ENCODE assay signal across 26 cellular contexts in the genomic region with DNA sequence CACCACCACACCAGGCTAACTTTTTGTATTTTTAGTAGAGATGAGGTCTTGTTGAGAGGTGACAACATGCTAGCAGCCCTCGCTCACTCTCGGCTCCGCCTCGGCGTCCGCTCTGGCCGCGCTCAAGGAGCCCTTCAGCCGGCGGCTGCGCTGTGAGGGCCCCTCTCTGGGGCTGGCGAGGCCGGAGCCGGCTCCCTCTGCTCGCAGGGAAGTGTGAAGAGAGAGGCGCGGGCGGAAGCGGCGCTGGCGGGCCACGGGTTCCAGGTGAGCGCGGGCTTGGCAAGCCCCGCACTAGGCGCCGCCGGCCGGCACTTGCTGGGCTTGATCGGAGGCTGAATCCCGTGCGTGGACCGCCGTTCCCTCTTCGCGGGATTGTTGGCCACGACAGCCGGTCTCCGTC.
"Had no signal": no experiment of that assay in that cellular context is flagged by ENCODE, and none has a peak within 500 bp of the region (broad histone marks: within the 10 kb centered on the region; RNA-seq: fewer than 3 reads in every experiment).

No MANE protein-coding gene starts in this region.

- H3K4me3 ChIP-seq: esophagus squamous epithelium, lung, neural progenitor cell, skin epidermis, upper lobe of left lung had no signal

- H3K9me3 ChIP-seq: esophagus squamous epithelium, upper lobe of left lung had no signal

- ATAC-seq: left colon; natural killer cell; sciatic nerve; stimulated activated effector memory CD8-positive, alpha-beta T cell treated with anti-CD3 and anti-CD28 coated beads, Interleukin-12 subunit alpha, Interleukin-12 subunit beta, amount 100 ng/mL, for 72 hours had no signal

- H3K9ac ChIP-seq: neural progenitor cell had no signal

- H3K4me2 ChIP-seq: neural progenitor cell had no signal

- DNase-seq: activated CD4-positive, alpha-beta memory T cell treated with anti-CD3 and anti-CD28 coated beads for 36 hours; activated CD4-positive, alpha-beta T cell treated with anti-CD3 and anti-CD28 coated beads, Interleukin-2, amount 10 ng/mL, durations not matched to agents 24 days and 14 days; activated CD4-positive, CD25-positive, alpha-beta regulatory T cell treated with anti-CD3 and anti-CD28 coated beads, Interleukin-2, amount 50 U/mL, for 72 hours; activated CD8-positive, alpha-beta memory T cell treated with anti-CD3 and anti-CD28 coated beads, Interleukin-2, amount 50 U/mL, for 4 hours; activated effector memory CD4-positive, alpha-beta T cell treated with anti-CD3 and anti-CD28 coated beads, Interleukin-2, amount 50 U/mL, for 16 hours; activated naive CD4-positive, alpha-beta T cell treated with anti-CD3 and anti-CD28 coated beads for 36 hours; activated naive CD8-positive, alpha-beta T cell treated with anti-CD3 and anti-CD28 coated beads, Interleukin-2, amount 10 ng/mL, durations not matched to agents 7 days and 5 days; activated T-cell treated with anti-CD3 and anti-CD28 coated beads, Interleukin-2, amount 50 U/mL, for 1 hour; amniotic stem cell; brain microvascular endothelial cell; central memory CD4-positive, alpha-beta T cell; esophagus squamous epithelium; foreskin melanocyte; left colon; mesendoderm; natural killer cell; stimulated activated CD4-positive, alpha-beta T cell treated with anti-CD3 and anti-CD28 coated beads, Interleukin-12 subunit alpha, Interleukin-12 subunit beta, amount 100 ng/mL, for 4 hours; stimulated activated CD4-positive, alpha-beta T cell treated with anti-CD3 and anti-CD28 coated beads, Interleukin-4, amount 100 ng/mL, for 24 hours; T-helper 1 cell; WERI-Rb-1 had no signal

- H3K27me3 ChIP-seq: brain microvascular endothelial cell, esophagus squamous epithelium, neural progenitor cell, upper lobe of left lung had no signal

- H2AFZ ChIP-seq: neural progenitor cell had no signal

- H3K4me1 ChIP-seq: neural progenitor cell had no signal

- H3K27ac ChIP-seq: brain microvascular endothelial cell, esophagus squamous epithelium, neural progenitor cell, skin epidermis, upper lobe of left lung, WERI-Rb-1 had no signal

- H3K36me3 ChIP-seq: brain microvascular endothelial cell, neural progenitor cell, upper lobe of left lung, WERI-Rb-1 had no signal
